9 cellular contexts compared by ENCODE assay signal in genomic region chr7:2172311-2173183, GRCh38.
DNase-seq lines count a peak whose midpoint lies in the region; ATAC-seq lines count a peak whose summit lies in the region.
"Had no signal": no experiment of that assay in that cellular context is flagged by ENCODE, and none has a peak within 500 bp of the region (broad histone marks: within the 10 kb centered on the region; RNA-seq: fewer than 3 reads in every experiment).

No MANE protein-coding gene starts in this region.

- ATAC-seq in esophagus mucosa (peak; percentile 13), GM21360 (IDR thresholded peaks at IDR 0.05; ENCODE audit: unreplicated experiment) (no peak)

- DNase-seq in DMS79 treated with DMSO at 0.1 percent for 48 hours (lab: John Stamatoyannopoulos, UW) (peak; percentile 97), NCI-H345 (lab: John Stamatoyannopoulos, UW) (peak; percentile 88), renal cortical epithelial cell (ENCODE audit: low read depth) (peak; percentile 40), glomerular visceral epithelial cell (ENCODE audit: extremely low spot score) (no peak), NCI-H1930 (lab: John Stamatoyannopoulos, UW) (no peak), G401 (ENCODE audit: low spot score) (no peak)
- DNase-seq: activated CD4-positive, alpha-beta memory T cell treated with anti-CD3 and anti-CD28 coated beads for 36 hours had no signal

- in situ Hi-C loops in G401 (cut with HindIII; ENCODE audit: low sequenced_read_pairs): no loop called here

Comparison
In these comparisons a context has a peak if more than half of its experiments do, and no peak if none do; other contexts are left out.
1. DNase-seq: peak in DMS79 treated with DMSO at 0.1 percent for 48 hours (single experiment), NCI-H345 (single experiment) and renal cortical epithelial cell (single experiment); none in glomerular visceral epithelial cell (single experiment), NCI-H1930 (0 of 2) and G401 (single experiment).